In the genomic region with DNA sequence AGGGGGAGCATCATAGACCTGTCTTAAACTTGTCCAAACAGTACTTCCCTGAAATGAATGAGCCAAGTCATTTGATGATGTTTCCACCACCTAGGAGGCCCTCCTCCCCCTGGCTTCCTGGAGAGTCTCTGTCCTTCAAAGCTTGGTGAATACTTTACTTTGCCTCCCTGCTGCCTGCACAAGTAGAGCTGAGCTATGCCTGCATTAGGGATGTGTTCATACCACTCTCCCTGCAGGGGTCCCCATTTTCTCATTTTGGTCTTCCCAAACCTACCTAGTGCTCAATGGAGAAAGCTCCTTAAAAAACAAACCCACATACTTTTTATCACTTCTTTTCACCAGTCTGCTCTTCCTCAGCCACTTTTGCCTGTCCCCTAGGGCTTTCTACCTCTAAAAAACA, we compare ENCODE assay signal across 11 cellular contexts. TPM values are rescaled to one million over a fixed set of nuclear protein-coding genes. Genes with fewer than 3 reads are reported as not detected.
DNase-seq lines count a peak whose midpoint lies in the region; ATAC-seq, FAIRE-seq and TF ChIP-seq lines count a peak whose summit lies in the region.
"Had no signal": no experiment of that assay in that cellular context is flagged by ENCODE, and none has a peak within 500 bp of the region (broad histone marks: within the 10 kb centered on the region; RNA-seq: fewer than 3 reads in every experiment).

No MANE protein-coding gene starts in this region.

- no peaks in the 10 kb centered on the region for H3K4me1 ChIP-seq in hepatocyte (ENCODE audit: insufficient read depth)
- H3K4me1 ChIP-seq: upper lobe of right lung had no signal

- no peak overlapping the region for H3K27ac ChIP-seq in WERI-Rb-1
- no peak overlapping the region for H3K27ac ChIP-seq in hepatocyte
- H3K27ac ChIP-seq: heart left ventricle, upper lobe of right lung had no signal

- H3K4me2 ChIP-seq in hepatocyte = no peak overlapping the region

- H3K36me3 ChIP-seq in WERI-Rb-1 (peaks cover 15% of the 10 kb centered on the region), hepatocyte (replicated peaks; ENCODE audit: insufficient read depth, low read depth) (no peaks in the 10 kb centered on the region)

- no peaks in the 10 kb centered on the region for H3K9me2 ChIP-seq in hepatocyte (replicated peaks; ENCODE audit: insufficient read depth)

- DNase-seq in AG09319 (ENCODE audit: extremely low read depth, low read depth) (no peak), GM19239 (ENCODE audit: insufficient read length, low spot score) (no peak), WERI-Rb-1 (no peak), hepatocyte (ENCODE audit: low spot score) (no peak), SK-N-DZ (ENCODE audit: low spot score) (no peak), H4 (ENCODE audit: low spot score) (no peak)
- DNase-seq: heart left ventricle, NCI-H774, upper lobe of right lung had no signal

- peak; percentile 29 for TF ChIP-seq CTCF in AG09319 (IDR thresholded peaks at IDR 0.05; ENCODE audit: low read depth, low read length)
- 0 out of 2 replicates have a peak, but pooled peaks have one; percentile 12 for TF ChIP-seq CTCF in WERI-Rb-1 (IDR thresholded peaks at IDR 0.05; ENCODE audit: low read depth, low read length)
- TF ChIP-seq CTCF in hepatocyte (IDR thresholded peaks at IDR 0.05; ENCODE audit: poor library complexity) = peak; percentile 27

- H3K9me3 ChIP-seq in WERI-Rb-1 (ENCODE audit: severe bottlenecking) = no peaks in the 10 kb centered on the region
- H3K9me3 ChIP-seq in hepatocyte (ENCODE audit: low read depth) = no peaks in the 10 kb centered on the region
- H3K9me3 ChIP-seq: heart left ventricle, upper lobe of right lung had no signal

- H3K79me2 ChIP-seq in hepatocyte = no peaks in the 10 kb centered on the region

- H2AFZ ChIP-seq in hepatocyte = no peak overlapping the region

- ATAC-seq in HG03521 (IDR thresholded peaks at IDR 0.05; ENCODE audit: unreplicated experiment) (no peak), GM18502 (IDR thresholded peaks at IDR 0.05; ENCODE audit: poor library complexity, unreplicated experiment) (no peak)
- ATAC-seq: upper lobe of right lung had no signal

- H3K27me3 ChIP-seq in WERI-Rb-1 (ENCODE audit: insufficient read depth, low read depth, severe bottlenecking) (no peaks in the 10 kb centered on the region), hepatocyte (no peaks in the 10 kb centered on the region)
- H3K27me3 ChIP-seq: heart left ventricle, upper lobe of right lung had no signal

- H3K4me3 ChIP-seq in WERI-Rb-1 (ENCODE audit: low read depth, low read length) = no peak overlapping the region
- no peak overlapping the region for H3K4me3 ChIP-seq in hepatocyte
- H3K4me3 ChIP-seq: heart left ventricle, upper lobe of right lung had no signal

- peak; percentile 42 for FAIRE-seq in GM19239 (lab: Jason Lieb, UNC)

- H4K20me1 ChIP-seq in hepatocyte (ENCODE audit: insufficient read depth, poor library complexity, severe bottlenecking) = no peaks in the 10 kb centered on the region

RNA-seq across cellular contexts. Expression of gene CCNI2, which starts 7.7 kb away (rescaled TPM):
- total RNA-seq in hepatocyte = 1.2 and 1.4 TPM in 2 replicates
- 1.8 and 4.6 TPM in 2 replicates for polyA plus RNA-seq in hepatocyte
- polyA plus RNA-seq in SK-N-DZ (2014; cell fraction: cytosol; rRNA removed) = not detected in 2 replicates
- polyA plus RNA-seq in SK-N-DZ (2014; cell fraction: nucleus; rRNA removed) = 0.13 TPM in 1 of 2 replicates, not detected in the other
- total RNA-seq in H4 (2014; rRNA removed; shearing (Covaris generic)) = not detected in 2 replicates

RNA-seq across cellular contexts. Expression of gene KIF3A, which starts 17.6 kb away (rescaled TPM):
- 7.0 and 9.2 TPM in 2 replicates for total RNA-seq in hepatocyte
- polyA plus RNA-seq in hepatocyte = 12.6 and 13.7 TPM in 2 replicates
- polyA plus RNA-seq in SK-N-DZ (2014; cell fraction: cytosol; rRNA removed) = 13.8 and 15.9 TPM in 2 replicates
- polyA plus RNA-seq in SK-N-DZ (2014; cell fraction: nucleus; rRNA removed) = 14.9 and 18.4 TPM in 2 replicates
- total RNA-seq in H4 (2014; rRNA removed; shearing (Covaris generic)) = 4.8 and 7.1 TPM in 2 replicates

RNA-seq across cellular contexts. Expression of gene SEPTIN8, which starts 22.1 kb away (rescaled TPM):
- total RNA-seq in hepatocyte = 41.9 and 46.9 TPM in 2 replicates
- polyA plus RNA-seq in hepatocyte = 17.6 and 18.7 TPM in 2 replicates
- polyA plus RNA-seq in SK-N-DZ (2014; cell fraction: cytosol; rRNA removed) = 32.3 and 32.6 TPM in 2 replicates
- 84.5 and 109 TPM in 2 replicates for polyA plus RNA-seq in SK-N-DZ (2014; cell fraction: nucleus; rRNA removed)
- total RNA-seq in H4 (2014; rRNA removed; shearing (Covaris generic)) = 30.3 and 33.7 TPM in 2 replicates

RNA-seq across cellular contexts. Expression of gene SOWAHA, which starts 58.2 kb away (rescaled TPM):
- 11.4 and 14.4 TPM in 2 replicates for total RNA-seq in hepatocyte
- 3.1 and 6.8 TPM in 2 replicates for polyA plus RNA-seq in hepatocyte
- polyA plus RNA-seq in SK-N-DZ (2014; cell fraction: cytosol; rRNA removed) = 0.68 and 1.9 TPM in 2 replicates
- polyA plus RNA-seq in SK-N-DZ (2014; cell fraction: nucleus; rRNA removed) = 0.58 TPM in 1 of 2 replicates, not detected in the other
- 0.08 TPM in 1 of 2 replicates, not detected in the other for total RNA-seq in H4 (2014; rRNA removed; shearing (Covaris generic))
- total RNA-seq: upper lobe of right lung had no signal
